8 cellular contexts compared by ENCODE assay signal in the genomic region with DNA sequence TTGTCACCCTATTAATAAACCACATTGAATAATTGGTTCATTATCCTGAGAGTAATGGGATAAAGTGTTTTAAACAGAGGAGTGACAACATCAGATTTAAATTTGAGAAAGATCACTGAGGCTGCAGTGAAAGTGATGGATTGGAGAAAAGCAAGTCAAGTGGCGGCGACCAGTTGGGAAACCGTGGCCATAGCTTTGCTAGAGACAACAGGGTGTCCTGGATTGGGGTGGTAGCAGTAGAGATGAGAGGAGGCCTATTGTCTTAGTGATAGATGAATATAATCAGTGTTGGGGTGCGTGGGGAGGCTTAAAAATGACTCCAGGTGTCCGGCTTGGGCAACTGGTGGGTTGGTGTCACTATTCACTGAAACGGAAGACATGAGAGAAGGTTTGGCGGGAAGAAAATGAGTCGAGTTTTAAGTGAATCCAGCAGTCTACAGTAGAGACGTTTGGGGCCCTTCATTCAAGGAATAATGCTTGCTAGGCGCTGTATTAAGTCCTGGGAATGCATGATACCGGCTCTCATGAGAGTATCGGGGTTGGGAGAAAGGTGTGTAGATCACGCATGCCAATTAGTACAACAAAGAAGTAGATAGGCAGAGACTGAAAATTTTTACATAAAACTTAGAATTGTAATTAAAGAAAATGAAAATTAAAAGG. TPM values are rescaled to one million over a fixed set of nuclear protein-coding genes. Genes with fewer than 3 reads are reported as not detected.
A peak's percentile ranks its signal among the peaks of the same experiment; 100 is the strongest.
DNase-seq lines count a peak whose midpoint lies in the region; ATAC-seq, FAIRE-seq and TF ChIP-seq lines count a peak whose summit lies in the region.

No MANE protein-coding gene starts in this region.

- no peak overlapping the region for H2BK15ac ChIP-seq in IMR-90 (ENCODE audit: low read depth, low read length)

- 0 out of 2 replicates have a peak overlapping the region, but pooled peaks have one; percentile 26 for H3K14ac ChIP-seq in IMR-90 (replicated peaks; ENCODE audit: low read depth, low read length)

- TF ChIP-seq RAD21 in IMR-90 (IDR thresholded peaks at IDR 0.05; ENCODE audit: low read length) = no peak
- TF ChIP-seq RAD21 in GM12878 (IDR thresholded peaks at IDR 0.05; ENCODE audit: insufficient read depth, low read depth, low read length) = no peak

- H3K23ac ChIP-seq in IMR-90 (ENCODE audit: low read depth, low read length) = no peak overlapping the region; the same call in 1 of the 2 replicates

- in situ Hi-C loops in IMR-90 (cut with MboI; ENCODE audit: low sequenced_read_pairs) = no loop called here
- in situ Hi-C loops in GM12878 (cut with MboI) = no loop called here

- H3K36me3 ChIP-seq in IMR-90 (ENCODE audit: control insufficient read depth, insufficient read depth, low read length) (peaks cover 8% of the 10 kb centered on the region), GM12878 (ENCODE audit: control insufficient read depth in 2 of 2, insufficient read depth in 2 of 2, low read length in 1 of 2) (no peaks in the 10 kb centered on the region), lower lobe of right lung (peaks cover 29% of the 10 kb centered on the region), aorta (ENCODE audit: control insufficient read depth in 1 of 2, insufficient read depth in 2 of 2, low read length in 1 of 2) (no peaks in the 10 kb centered on the region)

- no peak for TF ChIP-seq EP300 in GM12878 (IDR thresholded peaks at IDR 0.05; ENCODE audit: borderline replicate concordance in 1 of 2, control insufficient read depth in 1 of 2, low read depth in 2 of 2, low read length in 2 of 2)

- POLR2A ChIA-PET in IMR-90 (lab: Charles Lee; ENCODE audit: unreplicated experiment) (no interaction called here), GM12878 (lab: Charles Lee) (interaction anchor here (0.6 to 1.5 kb wide), 6 partner anchors 10 to 85 kb away, joined by 3 to 15 read pairs (median 3); no protein-coding TSS in a partner anchor)

- H3K18ac ChIP-seq in IMR-90 (ENCODE audit: low read depth, low read length) = no peak overlapping the region

- BruUV-seq in IMR-90 (replicated peaks; lab: Mats Ljungman, UMichigan) (no TSS peak), GM12878 (replicated peaks; lab: Mats Ljungman, UMichigan) (TSS peak; percentile 65)

- H2BK120ac ChIP-seq in IMR-90 (ENCODE audit: low read depth, low read length) = no peak overlapping the region

- CTCF ChIA-PET in IMR-90 (lab: Yijun Ruan, JAX) (no interaction called here), GM12878 (lab: Yijun Ruan, JAX) (interaction anchor here (0.9 to 1.2 kb wide), 3 partner anchors 10 to 125 kb away, joined by 3 to 4 read pairs (median 4); no protein-coding TSS in a partner anchor)

- H3K9ac ChIP-seq in IMR-90 (ENCODE audit: low read depth, low read length) (peak overlapping the region; percentile 71), GM12878 (ENCODE audit: control insufficient read depth, insufficient read depth, low read length) (peak overlapping the region; percentile 78)

- H3K27ac ChIP-seq in IMR-90 (ENCODE audit: insufficient read depth, low read length) (no peak overlapping the region; the same call in 1 of the 2 replicates), GM12878 (ENCODE audit: control insufficient read depth, insufficient read depth) (no peak overlapping the region), lower lobe of right lung (peak overlapping the region; percentile 86), aorta (ENCODE audit: low read depth in 1 of 2, low read length in 2 of 2) (peak overlapping the region in 1 of 2 donors; percentile 39)

- SMC1A ChIA-PET in GM12878 (lab: Charles Lee; ENCODE audit: uncharacterized antibody, unreplicated experiment) = interaction anchor here (0.9 to 1.3 kb wide), 4 partner anchors 10 to 83 kb away, joined by 3 to 5 read pairs (median 3); no protein-coding TSS in a partner anchor

- no peak overlapping the region for H3K4ac ChIP-seq in IMR-90 (ENCODE audit: low read depth, low read length)

- H3K4me2 ChIP-seq in IMR-90 (ENCODE audit: low read depth, low read length) = peak overlapping the region; percentile 96
- H3K4me2 ChIP-seq in GM12878 (ENCODE audit: control insufficient read depth, insufficient read depth) = peak overlapping the region; percentile 72

- no peak overlapping the region for H2BK20ac ChIP-seq in IMR-90 (ENCODE audit: low read depth, low read length)

- DNase-seq in AML-193 (lab: John Stamatoyannopoulos, UW) (peak; percentile 33 to 41), IMR-90 (no peak), GM12878 (ENCODE audit: low read depth, low spot score) (no peak), lower lobe of right lung (no peak), aorta (peak in 1 of 2 donors; percentile 24), occipital lobe (lab: John Stamatoyannopoulos, UW) (no peak), KG1 (lab: John Stamatoyannopoulos, UW) (no peak), NCI-H446 (lab: John Stamatoyannopoulos, UW) (no peak)

- dilution Hi-C loops in IMR-90 (cut with HindIII; ENCODE audit: low sequenced_read_pairs, unreplicated experiment) = no loop called here

- no peak for TF ChIP-seq POLR2A in IMR-90 (IDR thresholded peaks at IDR 0.05; ENCODE audit: low read depth, low read length)
- no peak for TF ChIP-seq POLR2A in GM12878 (IDR thresholded peaks at IDR 0.05; ENCODE audit: low read depth, low read length)

- 18% methylated on average over 5 of the region's 13 CpGs; no CpG with 5 or more reads in 1 of the 2 experiments for WGBS in IMR-90 (ENCODE audit: extremely low coverage in 2 of 2, insufficient read length in 1 of 2), 2 experiments
- 39% methylated on average over 13 of the region's 13 CpGs for WGBS in GM12878 (ENCODE audit: insufficient coverage, insufficient replicate concordance, low lambda C conversion rate, missing lambda C conversion rate)
- WGBS in aorta, 2 donors = 15% methylated on average over 13 of the region's 13 CpGs

- no peak overlapping the region for H4K91ac ChIP-seq in IMR-90 (ENCODE audit: insufficient read depth, low read depth, low read length)

- H4K8ac ChIP-seq in IMR-90 (ENCODE audit: low read depth in 2 of 2, low read length in 2 of 2) = peak overlapping the region in 1 of 2 experiments; percentile 57; a peak in 2 of 4 replicates

- H2AFZ ChIP-seq in IMR-90 (replicated peaks; ENCODE audit: low read length, poor library complexity) (peak overlapping the region; percentile 96), GM12878 (ENCODE audit: control insufficient read depth, low read depth, low read length) (peak overlapping the region; percentile 86)

- no peak overlapping the region for H2BK5ac ChIP-seq in IMR-90 (ENCODE audit: low read depth, low read length, poor library complexity, severe bottlenecking)

- no peak overlapping the region; the same call in none of the 2 replicates for H3K56ac ChIP-seq in IMR-90 (ENCODE audit: extremely low read depth, insufficient read depth, low read length)

- H3K79me1 ChIP-seq in IMR-90 (ENCODE audit: low read depth in 1 of 2, low read length in 2 of 2) = peaks cover 13 to 23% of the 10 kb centered on the region in 2 experiments

- H3K79me2 ChIP-seq in GM12878 (ENCODE audit: control insufficient read depth, insufficient read depth, low read length) = peaks cover 9% of the 10 kb centered on the region

- peak overlapping the region; percentile 71 for H3K4me3 ChIP-seq in IMR-90 (ENCODE audit: insufficient read depth, low read depth, low read length)
- H3K4me3 ChIP-seq in GM12878 = peak overlapping the region; percentile 73
- H3K4me3 ChIP-seq in lower lobe of right lung = peak overlapping the region; percentile 93
- peak overlapping the region; percentile 84 to 89 for H3K4me3 ChIP-seq in aorta (ENCODE audit: low read length in 2 of 2)

- intact Hi-C loops in IMR-90 (cut with micrococcal nuclease) = loop anchor here (2.0 kb wide), 1 partner anchor 165 kb away; no protein-coding TSS in a partner anchor
- intact Hi-C loops in GM12878 (cut with micrococcal nuclease; ENCODE audit: unreplicated experiment) = loop anchor here (2.0 kb wide), 1 partner anchor 63 kb away; the partner anchor contains the start of gene SPCS1
- intact Hi-C loops in lower lobe of right lung (cut with DNase I) = no loop called here
- intact Hi-C loops in aorta (cut with DNase I) = loop anchor here in 1 of 2 donors (5.0 to 10.0 kb wide), 3 partner anchors 62 to 165 kb away; partner anchors contain the start of genes ITIH4 and STIMATE

- H3K4me1 ChIP-seq in IMR-90 (ENCODE audit: control insufficient read depth, insufficient read depth, low read length) = no peaks in the 10 kb centered on the region
- H3K4me1 ChIP-seq in GM12878 (ENCODE audit: control insufficient read depth, insufficient read depth, low read length) = peaks cover 4% of the 10 kb centered on the region
- peaks cover 18% of the 10 kb centered on the region for H3K4me1 ChIP-seq in lower lobe of right lung
- peaks cover 0 to 3% of the 10 kb centered on the region in 2 donors for H3K4me1 ChIP-seq in aorta (ENCODE audit: control insufficient read depth in 1 of 2, insufficient read depth in 2 of 2, low read length in 2 of 2)

- peaks cover 4% of the 10 kb centered on the region for H3K9me1 ChIP-seq in IMR-90 (ENCODE audit: insufficient read depth, low read length)

- TF ChIP-seq CTCF in IMR-90 (conservative IDR thresholded peaks at IDR 0.05; ENCODE audit: low read depth, low read length) (no peak), GM12878 (IDR thresholded peaks at IDR 0.05 in 2 of 3, conservative IDR thresholded peaks at IDR 0.05 in 1 of 3; ENCODE audit: control insufficient read depth in 2 of 3, extremely low read depth in 1 of 3, insufficient read depth in 1 of 3, low read depth in 3 of 3, low read length in 3 of 3) (no peak), lower lobe of right lung (IDR thresholded peaks at IDR 0.05) (no peak)

- H3K9me3 ChIP-seq in IMR-90 (ENCODE audit: control insufficient read depth, insufficient read depth, low read length) = no peaks in the 10 kb centered on the region
- H3K9me3 ChIP-seq in GM12878 (replicated peaks; ENCODE audit: control insufficient read depth, insufficient read depth, low read length) = no peaks in the 10 kb centered on the region
- no peaks in the 10 kb centered on the region for H3K9me3 ChIP-seq in lower lobe of right lung
- no peaks in the 10 kb centered on the region for H3K9me3 ChIP-seq in aorta (ENCODE audit: control insufficient read depth, low read length)

- peak; percentile 56 for FAIRE-seq in GM12878 (lab: Jason Lieb, UNC)

- RAD21 ChIA-PET in GM12878 (lab: Charles Lee; ENCODE audit: unreplicated experiment) = interaction anchor here (0.6 to 1.9 kb wide), 4 partner anchors 10 to 304 kb away, joined by 3 to 8 read pairs (median 4); partner anchors contain the start of genes GLT8D1 and SPCS1

- no peaks in the 10 kb centered on the region for H3K27me3 ChIP-seq in IMR-90 (ENCODE audit: control insufficient read depth, insufficient read depth, low read length)
- no peaks in the 10 kb centered on the region for H3K27me3 ChIP-seq in GM12878 (replicated peaks in 1 of 2; ENCODE audit: control insufficient read depth in 2 of 2, insufficient read depth in 2 of 2, low read length in 1 of 2)
- H3K27me3 ChIP-seq in lower lobe of right lung (ENCODE audit: low read depth) = no peaks in the 10 kb centered on the region
- H3K27me3 ChIP-seq in aorta (ENCODE audit: control insufficient read depth in 1 of 2, insufficient read depth in 2 of 2, low read length in 1 of 2) = no peaks in the 10 kb centered on the region

- ATAC-seq in IMR-90 (ENCODE audit: low read depth) = no peak
- ATAC-seq in GM12878 = no peak
- ATAC-seq in lower lobe of right lung = peak in 1 of 2 donors; percentile 2
- ATAC-seq in aorta (ENCODE audit: low FRiP score) = no peak

- H2AK9ac ChIP-seq in IMR-90 (replicated peaks; ENCODE audit: low read depth, low read length, poor library complexity) = peak overlapping the region; percentile 63

- H4K5ac ChIP-seq in IMR-90 (ENCODE audit: low read depth, low read length) = no peak overlapping the region

- H4K20me1 ChIP-seq in IMR-90 (ENCODE audit: insufficient read depth, low read length) = no peaks in the 10 kb centered on the region
- no peaks in the 10 kb centered on the region for H4K20me1 ChIP-seq in GM12878 (ENCODE audit: control insufficient read depth, insufficient read depth)

- no peak overlapping the region for H2AK5ac ChIP-seq in IMR-90 (ENCODE audit: low read depth, low read length)

RNA-seq across cellular contexts. Expression of gene NEK4, which starts 0.8 kb away (rescaled TPM):
- total RNA-seq in IMR-90 (2012; rRNA removed) (16.9 and 24.7 TPM in 2 replicates), GM12878 (2014; rRNA removed) (23.5 and 29.1 TPM in 2 replicates), GM12878 (2014; rRNA removed; fragmentation: Illumina TruSeq; extraction: Trizol) (24.4 and 24.8 TPM in 2 replicates), GM12878 (2021) (22.7 and 22.9 TPM in 2 replicates), lower lobe of right lung (25.1 TPM), aorta (10 to 100 TPM; 21.7 to 22.1 TPM), occipital lobe (46.0 TPM)
- polyA plus RNA-seq in IMR-90 (2012; rRNA removed) (6.6 and 10.3 TPM in 2 replicates), GM12878 (2011; rRNA removed) (17.2 TPM in 2 replicates), GM12878 (2014; fragmentation: Illumina TruSeq; extraction: Trizol) (15.9 and 19.1 TPM in 2 replicates), GM12878 (2014; fragmentation: Nextera tagmentation; extraction: Ambion mirVana) (1 to 10 TPM; 7.0 to 8.8 TPM), GM12878 (2014; rRNA removed) (11.4 and 12.5 TPM in 2 replicates), GM12878 (2016; fragmentation: Nextera tagmentation; extraction: Ambion mirVana) (10 to 100 TPM; 15.1 to 15.6 TPM), aorta (1 to 10 TPM; 8.0 to 8.5 TPM)
- polyA plus RNA-seq in IMR-90 (2012; cell fraction: cytosol; rRNA removed) = 2.0 and 2.8 TPM in 2 replicates
- polyA plus RNA-seq in IMR-90 (2012; cell fraction: nucleus; rRNA removed; ENCODE audit: low replicate concordance) = 6.6 and 9.1 TPM in 2 replicates
- total RNA-seq in GM12878 (2013; cell fraction: nucleolus; rRNA removed) = 41.1 and 42.4 TPM in 2 replicates
- 4.0 TPM for polyA plus RNA-seq in GM12878 (2011; ENCODE audit: low read depth)
- 11.1 and 11.5 TPM in 2 replicates for polyA plus RNA-seq in GM12878 (2011; cell fraction: cytosol; rRNA removed)
- 9.8 and 10.6 TPM in 2 replicates for polyA plus RNA-seq in GM12878 (2011; cell fraction: nucleus; rRNA removed)
- polyA plus RNA-seq in GM12878 (2012) = 6.5 and 7.4 TPM in 2 replicates
- 18.1 and 26.6 TPM in 2 replicates for polyA minus RNA-seq in GM12878 (2011; rRNA and poly(A)+ RNA removed)
- polyA minus RNA-seq in GM12878 (2011; cell fraction: cytosol; rRNA and poly(A)+ RNA removed) = 8.8 and 12.8 TPM in 2 replicates
- 9.9 and 12.1 TPM in 2 replicates for polyA minus RNA-seq in GM12878 (2011; cell fraction: nucleus; rRNA and poly(A)+ RNA removed)

RNA-seq across cellular contexts. Expression of gene ITIH1, which starts 7.5 kb away (rescaled TPM):
- total RNA-seq in IMR-90 (2012; rRNA removed) (not detected in 2 replicates), GM12878 (2014; rRNA removed) (not detected in 2 replicates), GM12878 (2014; rRNA removed; fragmentation: Illumina TruSeq; extraction: Trizol) (not detected in 2 replicates), GM12878 (2021) (0.16 and 0.33 TPM in 2 replicates), lower lobe of right lung (not detected), aorta (not detected), occipital lobe (0.94 TPM)
- polyA plus RNA-seq in IMR-90 (2012; rRNA removed) (not detected in 2 replicates), GM12878 (2011; rRNA removed) (0.30 and 0.64 TPM in 2 replicates), GM12878 (2014; fragmentation: Illumina TruSeq; extraction: Trizol) (not detected in 2 replicates), GM12878 (2014; fragmentation: Nextera tagmentation; extraction: Ambion mirVana) (not detected), GM12878 (2014; rRNA removed) (0.43 and 0.44 TPM in 2 replicates), GM12878 (2016; fragmentation: Nextera tagmentation; extraction: Ambion mirVana) (not detected), aorta (under 1 TPM in 1 of 2 donors, not detected in 1; 0.50 TPM)
- not detected in 2 replicates for polyA plus RNA-seq in IMR-90 (2012; cell fraction: cytosol; rRNA removed)
- polyA plus RNA-seq in IMR-90 (2012; cell fraction: nucleus; rRNA removed; ENCODE audit: low replicate concordance) = not detected in 2 replicates
- 1.7 and 2.9 TPM in 2 replicates for total RNA-seq in GM12878 (2013; cell fraction: nucleolus; rRNA removed)
- not detected for polyA plus RNA-seq in GM12878 (2011; ENCODE audit: low read depth)
- 0.27 and 0.53 TPM in 2 replicates for polyA plus RNA-seq in GM12878 (2011; cell fraction: cytosol; rRNA removed)
- 2.0 and 5.1 TPM in 2 replicates for polyA plus RNA-seq in GM12878 (2011; cell fraction: nucleus; rRNA removed)
- 0.34 and 0.48 TPM in 2 replicates for polyA plus RNA-seq in GM12878 (2012)
- 0.44 and 4.5 TPM in 2 replicates for polyA minus RNA-seq in GM12878 (2011; rRNA and poly(A)+ RNA removed)
- polyA minus RNA-seq in GM12878 (2011; cell fraction: cytosol; rRNA and poly(A)+ RNA removed) = not detected in 2 replicates
- 0.29 and 1.6 TPM in 2 replicates for polyA minus RNA-seq in GM12878 (2011; cell fraction: nucleus; rRNA and poly(A)+ RNA removed)

RNA-seq across cellular contexts. Expression of gene ITIH3, which starts 24.7 kb away (rescaled TPM):
- total RNA-seq in IMR-90 (2012; rRNA removed) (0.72 and 1.1 TPM in 2 replicates), GM12878 (2014; rRNA removed) (0.17 TPM in 1 of 2 replicates, not detected in the other), GM12878 (2014; rRNA removed; fragmentation: Illumina TruSeq; extraction: Trizol) (not detected in 2 replicates), GM12878 (2021) (0.15 and 0.27 TPM in 2 replicates), lower lobe of right lung (4.5 TPM), aorta (1 to 10 TPM; 5.7 to 6.8 TPM), occipital lobe (0.16 TPM)
- polyA plus RNA-seq in IMR-90 (2012; rRNA removed) (0.94 and 1.3 TPM in 2 replicates), GM12878 (2011; rRNA removed) (not detected in 2 replicates), GM12878 (2014; fragmentation: Illumina TruSeq; extraction: Trizol) (0.07 TPM in 1 of 2 replicates, not detected in the other), GM12878 (2014; fragmentation: Nextera tagmentation; extraction: Ambion mirVana) (not detected), GM12878 (2014; rRNA removed) (0.03 TPM in 1 of 2 replicates, not detected in the other), GM12878 (2016; fragmentation: Nextera tagmentation; extraction: Ambion mirVana) (not detected), aorta (10 to 100 TPM in 1 of 2 donors, 1 to 10 TPM in 1; 2.4 to 75.1 TPM)
- polyA plus RNA-seq in IMR-90 (2012; cell fraction: cytosol; rRNA removed) = 0.22 and 0.54 TPM in 2 replicates
- polyA plus RNA-seq in IMR-90 (2012; cell fraction: nucleus; rRNA removed; ENCODE audit: low replicate concordance) = 3.2 and 4.1 TPM in 2 replicates
- not detected in 2 replicates for total RNA-seq in GM12878 (2013; cell fraction: nucleolus; rRNA removed)
- polyA plus RNA-seq in GM12878 (2011; ENCODE audit: low read depth) = not detected
- not detected in 2 replicates for polyA plus RNA-seq in GM12878 (2011; cell fraction: cytosol; rRNA removed)
- 0.12 and 0.39 TPM in 2 replicates for polyA plus RNA-seq in GM12878 (2011; cell fraction: nucleus; rRNA removed)
- 0.25 TPM in 1 of 2 replicates, not detected in the other for polyA plus RNA-seq in GM12878 (2012)
- not detected in 2 replicates for polyA minus RNA-seq in GM12878 (2011; rRNA and poly(A)+ RNA removed)
- not detected in 2 replicates for polyA minus RNA-seq in GM12878 (2011; cell fraction: cytosol; rRNA and poly(A)+ RNA removed)
- not detected in 2 replicates for polyA minus RNA-seq in GM12878 (2011; cell fraction: nucleus; rRNA and poly(A)+ RNA removed)

Comparison
In these comparisons a context has a peak if more than half of its experiments do, and no peak if none do; other contexts are left out.
1. DNase-seq: peak in AML-193 (2 of 2); none in IMR-90 (single experiment), GM12878 (single experiment), lower lobe of right lung (single experiment), occipital lobe (single experiment), KG1 (single experiment) and NCI-H446 (0 of 2).
2. Peak in every context shown above with its lines, with median percentiles within 50 percentile points of each other: H3K4me3 ChIP-seq.